In genomic region chr16:56519459-56520250, GRCh38 we compare ENCODE assay signal across 8 cellular contexts. TPM values are rescaled to one million over a fixed set of nuclear protein-coding genes. Genes with fewer than 3 reads are reported as not detected.
DNase-seq lines count a peak whose midpoint lies in the region; ATAC-seq and TF ChIP-seq lines count a peak whose summit lies in the region.

A gene with protein sequence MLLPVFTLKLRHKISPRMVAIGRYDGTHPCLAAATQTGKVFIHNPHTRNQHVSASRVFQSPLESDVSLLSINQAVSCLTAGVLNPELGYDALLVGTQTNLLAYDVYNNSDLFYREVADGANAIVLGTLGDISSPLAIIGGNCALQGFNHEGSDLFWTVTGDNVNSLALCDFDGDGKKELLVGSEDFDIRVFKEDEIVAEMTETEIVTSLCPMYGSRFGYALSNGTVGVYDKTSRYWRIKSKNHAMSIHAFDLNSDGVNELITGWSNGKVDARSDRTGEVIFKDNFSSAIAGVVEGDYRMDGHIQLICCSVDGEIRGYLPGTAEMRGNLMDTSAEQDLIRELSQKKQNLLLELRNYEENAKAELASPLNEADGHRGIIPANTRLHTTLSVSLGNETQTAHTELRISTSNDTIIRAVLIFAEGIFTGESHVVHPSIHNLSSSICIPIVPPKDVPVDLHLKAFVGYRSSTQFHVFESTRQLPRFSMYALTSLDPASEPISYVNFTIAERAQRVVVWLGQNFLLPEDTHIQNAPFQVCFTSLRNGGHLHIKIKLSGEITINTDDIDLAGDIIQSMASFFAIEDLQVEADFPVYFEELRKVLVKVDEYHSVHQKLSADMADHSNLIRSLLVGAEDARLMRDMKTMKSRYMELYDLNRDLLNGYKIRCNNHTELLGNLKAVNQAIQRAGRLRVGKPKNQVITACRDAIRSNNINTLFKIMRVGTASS (minus strand): TSS chr16:56520024. CDS start chr16:56519862, 162 bp downstream.

- H3K36me3 ChIP-seq in adipocyte (ENCODE audit: control insufficient read depth, insufficient read depth, low read length, severe bottlenecking) (no peaks in the 10 kb centered on the region), cardiac muscle cell (no peaks in the 10 kb centered on the region), parathyroid adenoma (ENCODE audit: control insufficient read depth, insufficient read depth, low read length) (no peaks in the 10 kb centered on the region), tibial artery (no peaks in the 10 kb centered on the region)

- H3K27me3 ChIP-seq in adipocyte (replicated peaks; ENCODE audit: control insufficient read depth, insufficient read depth, low read length) (no peaks in the 10 kb centered on the region), cardiac muscle cell (no peaks in the 10 kb centered on the region), parathyroid adenoma (ENCODE audit: control insufficient read depth, insufficient read depth, low read length) (no peaks in the 10 kb centered on the region), tibial artery (no peaks in the 10 kb centered on the region)

- peak; percentile 93 for ATAC-seq in HG02759 (IDR thresholded peaks at IDR 0.05; ENCODE audit: unreplicated experiment)

- H3K79me2 ChIP-seq in parathyroid adenoma: peaks cover 10% of the 10 kb centered on the region

- H3K4me2 ChIP-seq in parathyroid adenoma (ENCODE audit: low read length): peak within 1 kb of the TSS; percentile 79

- intact Hi-C loops in tibial artery (cut with DNase I; ENCODE audit: low total_unique reads): loop anchor here (5.0 kb wide), 2 partner anchors 83 to 183 kb away; no protein-coding TSS in a partner anchor

- H3K4me3 ChIP-seq in adipocyte (ENCODE audit: low read length) (peak within 1 kb of the TSS; percentile 95), cardiac muscle cell (peak within 1 kb of the TSS; percentile 98), parathyroid adenoma (ENCODE audit: low read depth, low read length) (peak within 1 kb of the TSS; percentile 92), tibial artery (peak within 1 kb of the TSS; percentile 96)

- H2AFZ ChIP-seq in parathyroid adenoma: peak within 1 kb of the TSS; percentile 92

- H3K9me3 ChIP-seq in adipocyte (ENCODE audit: control insufficient read depth, low read length): no peaks in the 10 kb centered on the region
- no peaks in the 10 kb centered on the region for H3K9me3 ChIP-seq in cardiac muscle cell (ENCODE audit: low read depth)
- no peaks in the 10 kb centered on the region for H3K9me3 ChIP-seq in parathyroid adenoma (ENCODE audit: control insufficient read depth, low read length)
- H3K9me3 ChIP-seq in tibial artery: no peaks in the 10 kb centered on the region

- H3K27ac ChIP-seq in cardiac muscle cell (peak within 1 kb of the TSS; percentile 84), parathyroid adenoma (peak within 1 kb of the TSS; percentile 96), tibial artery (peak within 1 kb of the TSS; percentile 93 to 94)

- peak within 1 kb of the TSS; percentile 93 for H3K9ac ChIP-seq in adipocyte (ENCODE audit: low read length)
- peak within 1 kb of the TSS; percentile 70 for H3K9ac ChIP-seq in parathyroid adenoma

- H3K4me1 ChIP-seq in adipocyte (ENCODE audit: control insufficient read depth, insufficient read depth, low read length): peaks cover 15% of the 10 kb centered on the region
- no peaks in the 10 kb centered on the region for H3K4me1 ChIP-seq in cardiac muscle cell (ENCODE audit: low read depth)
- peaks cover 19% of the 10 kb centered on the region for H3K4me1 ChIP-seq in parathyroid adenoma
- peaks cover 0 to 41% (median 32%) of the 10 kb centered on the region in 4 donors for H3K4me1 ChIP-seq in tibial artery

- DNase-seq in NCI-H128 (lab: John Stamatoyannopoulos, UW; ENCODE audit: unreplicated experiment): peak; percentile 43
- peak; percentile 83 for DNase-seq in T follicular helper cell (ENCODE audit: low read depth)
- peak; percentile 94 for DNase-seq in adipocyte (ENCODE audit: low read depth)
- DNase-seq in cardiac muscle cell (ENCODE audit: low read depth in 1 of 2, low spot score in 1 of 2): peak; percentile 88 to 91
- DNase-seq in tibial artery: peak; percentile 86 to 92

- TF ChIP-seq CTCF in GM12874 (IDR thresholded peaks at IDR 0.05; ENCODE audit: insufficient read depth, low read depth, low read length): 0 out of 2 replicates have a peak, but pooled peaks have one; percentile 0
- no peak for TF ChIP-seq CTCF in cardiac muscle cell (IDR thresholded peaks at IDR 0.05; ENCODE audit: low read depth, low read length)
- no peak for TF ChIP-seq CTCF in parathyroid adenoma (IDR thresholded peaks at IDR 0.05)
- TF ChIP-seq CTCF in tibial artery (IDR thresholded peaks at IDR 0.05): peak in 1 of 2 experiments; percentile 26

RNA-seq across cellular contexts. Expression of the gene that starts here (rescaled TPM):
- total RNA-seq in cardiac muscle cell: 31.9 and 32.8 TPM in 2 replicates
- polyA plus RNA-seq in cardiac muscle cell: 50.4 and 64.7 TPM in 2 replicates

Comparison
In these comparisons a context has a peak if more than half of its experiments do, and no peak if none do; other contexts are left out.
1. Peak in every context shown above with its lines: DNase-seq, ATAC-seq, H3K4me3 ChIP-seq and H3K27ac ChIP-seq.
2. DNase-seq: peak in every context shown above with its lines; median percentile 94 in adipocyte; 90 in cardiac muscle cell; 89 in tibial artery; 83 in T follicular helper cell; 43 in NCI-H128.